ENCODE assay signal across 11 cellular contexts in genomic region chr3:50592568-50592967, GRCh38. TPM values are rescaled to one million over a fixed set of nuclear protein-coding genes. Genes with fewer than 3 reads are reported as not detected.
DNase-seq lines count a peak whose midpoint lies in the region; ATAC-seq lines count a peak whose summit lies in the region.
"Had no signal": no experiment of that assay in that cellular context is flagged by ENCODE, and none has a peak within 500 bp of the region (broad histone marks: within the 10 kb centered on the region; RNA-seq: fewer than 3 reads in every experiment).

No MANE protein-coding gene starts in this region.

- H3K4me1 ChIP-seq in BLaER1 = peaks cover 46% of the 10 kb centered on the region
- H3K4me1 ChIP-seq in Karpas-422 (ENCODE audit: low read length) = peaks cover 9% of the 10 kb centered on the region

- H3K27me3 ChIP-seq in BLaER1 (no peaks in the 10 kb centered on the region), Karpas-422 (ENCODE audit: low read length) (no peaks in the 10 kb centered on the region)

- H3K9me2 ChIP-seq in Karpas-422 (replicated peaks; ENCODE audit: insufficient read depth, low read length) = no peaks in the 10 kb centered on the region

- H2AFZ ChIP-seq in Karpas-422 (ENCODE audit: low read length) = no peak overlapping the region

- no peak for ATAC-seq in activated T-helper 17 cell treated with anti-CD3 and anti-CD28 coated beads, Interleukin-2, amount 50 U/mL, for 72 hours (replicated peaks)
- ATAC-seq in memory B cell (ENCODE audit: low read depth) (no peak), GM21723 (IDR thresholded peaks at IDR 0.05; ENCODE audit: unreplicated experiment) (no peak), GM21825 (IDR thresholded peaks at IDR 0.05; ENCODE audit: unreplicated experiment) (no peak), GM21360 (IDR thresholded peaks at IDR 0.05; ENCODE audit: unreplicated experiment) (no peak)

- peak overlapping the region; percentile 27; the same call in 1 of the 2 replicates for H3K9ac ChIP-seq in BLaER1
- no peak overlapping the region for H3K9ac ChIP-seq in Karpas-422 (ENCODE audit: low read length)

- H3K27me3 Mint-ChIP-seq in activated T-helper 17 cell treated with anti-CD3 and anti-CD28 coated beads, Interleukin-2, amount 50 U/mL, for 72 hours = no peaks in the 10 kb centered on the region
- no peaks in the 10 kb centered on the region for H3K27me3 Mint-ChIP-seq in memory B cell

- DNase-seq in KBM-7 (peak; percentile 86), memory B cell (ENCODE audit: low spot score in 2 of 2) (no peak), Karpas-422 (no peak)
- DNase-seq: foreskin melanocyte; stimulated activated CD4-positive, alpha-beta T cell treated with anti-CD3 and anti-CD28 coated beads, Interleukin-2, amount 100 ng/mL, for 48 hours had no signal

- H3K27ac ChIP-seq in BLaER1 (peak overlapping the region; percentile 57), Karpas-422 (ENCODE audit: low read length) (no peak overlapping the region)

- no peaks in the 10 kb centered on the region for H3K36me3 ChIP-seq in BLaER1
- no peaks in the 10 kb centered on the region for H3K36me3 ChIP-seq in Karpas-422 (ENCODE audit: insufficient read depth, low read length)

- H3K4me3 ChIP-seq in BLaER1 (no peak overlapping the region), Karpas-422 (ENCODE audit: low read length) (no peak overlapping the region)

- H3K36me3 Mint-ChIP-seq in activated T-helper 17 cell treated with anti-CD3 and anti-CD28 coated beads, Interleukin-2, amount 50 U/mL, for 72 hours (ENCODE audit: low read depth) = peaks cover 43% of the 10 kb centered on the region
- no peaks in the 10 kb centered on the region for H3K36me3 Mint-ChIP-seq in memory B cell

- in situ Hi-C loops in KBM-7 (cut with MboI; ENCODE audit: low pct_unique_long_range_greater_than_20kb, low sequenced_read_pairs) = no loop called here

- H3K79me2 ChIP-seq in Karpas-422 (ENCODE audit: low read length) = no peaks in the 10 kb centered on the region

- H3K4me3 Mint-ChIP-seq in activated T-helper 17 cell treated with anti-CD3 and anti-CD28 coated beads, Interleukin-2, amount 50 U/mL, for 72 hours = peak overlapping the region; percentile 84
- no peak overlapping the region for H3K4me3 Mint-ChIP-seq in memory B cell

- peaks cover 33% of the 10 kb centered on the region for H3K4me1 Mint-ChIP-seq in activated T-helper 17 cell treated with anti-CD3 and anti-CD28 coated beads, Interleukin-2, amount 50 U/mL, for 72 hours
- peaks cover 10% of the 10 kb centered on the region for H3K4me1 Mint-ChIP-seq in memory B cell

- H3K4me2 ChIP-seq in BLaER1 (peak overlapping the region; percentile 68), Karpas-422 (ENCODE audit: low read depth, low read length, poor library complexity, severe bottlenecking) (no peak overlapping the region)

- peak overlapping the region; percentile 97 for H3K27ac Mint-ChIP-seq in activated T-helper 17 cell treated with anti-CD3 and anti-CD28 coated beads, Interleukin-2, amount 50 U/mL, for 72 hours
- peak overlapping the region; percentile 45 for H3K27ac Mint-ChIP-seq in memory B cell

- H3K9me3 ChIP-seq in BLaER1 (no peaks in the 10 kb centered on the region), Karpas-422 (ENCODE audit: low read length) (no peaks in the 10 kb centered on the region)

- H4K20me1 ChIP-seq in BLaER1 (no peaks in the 10 kb centered on the region), Karpas-422 (ENCODE audit: insufficient read depth, low read depth, low read length) (no peaks in the 10 kb centered on the region)

- no peaks in the 10 kb centered on the region for H3K9me3 Mint-ChIP-seq in activated T-helper 17 cell treated with anti-CD3 and anti-CD28 coated beads, Interleukin-2, amount 50 U/mL, for 72 hours
- no peaks in the 10 kb centered on the region for H3K9me3 Mint-ChIP-seq in memory B cell

RNA-seq across cellular contexts. Expression of gene CISH, which starts 19.0 kb away (rescaled TPM):
- total RNA-seq in activated T-helper 17 cell treated with anti-CD3 and anti-CD28 coated beads, Interleukin-2, amount 50 U/mL, for 72 hours = 100 to 1,000 TPM; 204 to 327 TPM
- total RNA-seq in Karpas-422 (2014; rRNA removed; shearing (Covaris generic); ENCODE audit: low replicate concordance) = not detected in 2 replicates
- total RNA-seq: OCI-LY7 had no signal

RNA-seq across cellular contexts. Expression of gene HEMK1, which starts 23.2 kb away (rescaled TPM):
- 10 to 100 TPM; 47.5 to 99.2 TPM for total RNA-seq in activated T-helper 17 cell treated with anti-CD3 and anti-CD28 coated beads, Interleukin-2, amount 50 U/mL, for 72 hours
- 10.9 and 17.0 TPM in 2 replicates for total RNA-seq in Karpas-422 (2014; rRNA removed; shearing (Covaris generic); ENCODE audit: low replicate concordance)

RNA-seq across cellular contexts. Expression of gene MAPKAPK3, which starts 24.4 kb away (rescaled TPM):
- 100 to 1,000 TPM in 1 of 2 donors, 10 to 100 TPM in 1; 99.8 to 131 TPM for total RNA-seq in activated T-helper 17 cell treated with anti-CD3 and anti-CD28 coated beads, Interleukin-2, amount 50 U/mL, for 72 hours
- 20.8 and 21.7 TPM in 2 replicates for total RNA-seq in Karpas-422 (2014; rRNA removed; shearing (Covaris generic); ENCODE audit: low replicate concordance)

RNA-seq across cellular contexts. Expression of gene C3orf18, which starts 25.0 kb away (rescaled TPM):
- total RNA-seq in activated T-helper 17 cell treated with anti-CD3 and anti-CD28 coated beads, Interleukin-2, amount 50 U/mL, for 72 hours = 10 to 100 TPM; 17.3 to 50.8 TPM
- 0.15 and 3.3 TPM in 2 replicates for total RNA-seq in Karpas-422 (2014; rRNA removed; shearing (Covaris generic); ENCODE audit: low replicate concordance)

Comparison
In these comparisons a context has a peak if more than half of its experiments do, and no peak if none do; other contexts are left out.
1. RNA of gene CISH, which starts 19.0 kb away (total RNA-seq): 204 to 327 TPM in activated T-helper 17 cell treated with anti-CD3 and anti-CD28 coated beads, Interleukin-2, amount 50 U/mL, for 72 hours; not detected in Karpas-422; every median in the first group is over 100 times any median in the second.